Comparison of ENCODE assay signal across 24 cellular contexts in the genomic region with DNA sequence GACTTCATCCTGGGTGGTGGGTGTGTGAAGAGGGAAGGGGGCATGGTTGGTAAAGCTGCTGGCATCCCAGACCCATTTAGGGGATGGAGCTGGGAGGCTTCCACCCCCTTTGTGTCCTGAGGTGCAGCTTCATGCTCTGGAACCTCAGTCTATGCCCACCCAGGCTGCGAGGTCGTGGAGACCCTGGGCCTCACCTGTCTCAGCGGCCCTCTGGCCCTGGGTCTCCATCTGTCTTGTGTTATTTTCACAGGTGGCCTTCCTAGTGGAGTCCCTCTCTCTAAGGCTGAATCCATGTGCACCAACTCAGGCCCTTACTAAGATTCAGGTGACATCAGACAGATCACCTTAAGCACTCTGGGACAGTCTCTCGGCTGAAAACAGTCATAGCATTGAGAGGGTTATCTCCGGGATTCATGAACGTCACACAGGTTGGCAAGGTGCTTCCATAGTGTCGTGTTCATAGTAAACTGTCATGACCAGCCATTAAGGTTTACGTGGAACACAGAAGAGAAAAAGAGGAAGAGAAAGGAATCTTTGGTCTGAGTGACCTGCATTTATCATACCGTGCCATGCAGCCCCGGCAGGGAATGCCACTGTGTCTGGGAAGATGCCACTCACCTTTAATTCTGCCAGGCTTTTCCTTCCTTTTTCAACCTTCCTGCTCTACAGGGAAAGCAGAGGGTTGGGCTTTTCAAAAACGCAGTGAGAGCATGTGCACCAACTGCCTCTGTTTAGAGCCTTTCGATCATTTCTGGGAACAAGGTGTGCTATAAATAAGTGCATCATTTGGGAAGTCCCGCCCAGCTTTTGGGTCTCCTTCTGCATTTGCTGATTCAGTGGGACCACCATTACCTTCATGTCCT. TPM values are rescaled to one million over a fixed set of nuclear protein-coding genes. Genes with fewer than 3 reads are reported as not detected.
DNase-seq lines count a peak whose midpoint lies in the region; ATAC-seq, FAIRE-seq and TF ChIP-seq lines count a peak whose summit lies in the region.
"Had no signal": no experiment of that assay in that cellular context is flagged by ENCODE, and none has a peak within 500 bp of the region (broad histone marks: within the 10 kb centered on the region; RNA-seq: fewer than 3 reads in every experiment).

No MANE protein-coding gene starts in this region.

- peaks cover 30% of the 10 kb centered on the region for H3K36me3 ChIP-seq in OCI-LY1 (ENCODE audit: insufficient read depth, low read length)
- H3K36me3 ChIP-seq in osteoblast (ENCODE audit: insufficient read depth, low read length) = peaks cover 73% of the 10 kb centered on the region
- H3K36me3 ChIP-seq: spleen had no signal

- H3K27me3 Mint-ChIP-seq in T-helper 17 cell = peaks cover 98% of the 10 kb centered on the region

- no peaks in the 10 kb centered on the region for H3K9me2 ChIP-seq in OCI-LY1 (ENCODE audit: low read depth, low read length)

- ATAC-seq in activated CD4-positive, CD25-positive, alpha-beta regulatory T cell treated with anti-CD3 and anti-CD28 coated beads, Interleukin-2, amount 50 U/mL, for 24 hours = no peak
- no peak for ATAC-seq in T-helper 17 cell
- ATAC-seq: activated CD8-positive, alpha-beta memory T cell treated with anti-CD3 and anti-CD28 coated beads, Interleukin-2, amount 10 ng/mL, durations not matched to agents 7 days and 5 days had no signal

- H3K9me3 ChIP-seq in OCI-LY1 (ENCODE audit: low read length) (no peaks in the 10 kb centered on the region), osteoblast (ENCODE audit: low read depth, low read length) (no peaks in the 10 kb centered on the region), T-helper 17 cell (ENCODE audit: control insufficient read depth, low read length, poor library complexity, severe bottlenecking) (no peaks in the 10 kb centered on the region)
- H3K9me3 ChIP-seq: spleen, testis had no signal

- no peak for FAIRE-seq in GM12891 (lab: Jason Lieb, UNC)
- FAIRE-seq: endometrium had no signal

- H3K4me2 ChIP-seq in OCI-LY1 (ENCODE audit: low read length) (peak overlapping the region; percentile 70), osteoblast (ENCODE audit: insufficient read depth, low read length) (peak overlapping the region; percentile 99)

- H3K27ac Mint-ChIP-seq in T-helper 17 cell = no peak overlapping the region
- H3K27ac Mint-ChIP-seq: activated CD4-positive, alpha-beta T cell treated with anti-CD3 and anti-CD28 coated beads, Interleukin-2, amount 10 ng/mL, durations not matched to agents 7 days and 5 days; activated CD8-positive, alpha-beta memory T cell treated with anti-CD3 and anti-CD28 coated beads, Interleukin-2, amount 10 ng/mL, durations not matched to agents 7 days and 5 days; activated naive CD8-positive, alpha-beta T cell; brain had no signal

- H3K4me3 ChIP-seq in OCI-LY1 (ENCODE audit: low read depth, low read length, poor library complexity, severe bottlenecking) (peak overlapping the region; percentile 65), coronary artery (peak overlapping the region; percentile 90), osteoblast (ENCODE audit: insufficient read depth, low read length) (no peak overlapping the region)
- H3K4me3 ChIP-seq: spleen, testis had no signal

- peak overlapping the region; percentile 77; the same call in 1 of the 2 replicates for H3K9ac ChIP-seq in OCI-LY1 (ENCODE audit: low read length)

- peaks cover 4% of the 10 kb centered on the region for H3K36me3 Mint-ChIP-seq in T-helper 17 cell (ENCODE audit: low read depth)
- H3K36me3 Mint-ChIP-seq: activated CD8-positive, alpha-beta memory T cell treated with anti-CD3 and anti-CD28 coated beads, Interleukin-2, amount 10 ng/mL, durations not matched to agents 7 days and 5 days; activated naive CD8-positive, alpha-beta T cell; brain had no signal

- no peak for TF ChIP-seq CTCF in OCI-LY1 (IDR thresholded peaks at IDR 0.05; ENCODE audit: low read length)
- no peak for TF ChIP-seq CTCF in coronary artery (IDR thresholded peaks at IDR 0.05)
- TF ChIP-seq CTCF in osteoblast (IDR thresholded peaks at IDR 0.05; ENCODE audit: extremely low read depth, low read depth, low read length) = no peak

- DNase-seq in GM12891 (ENCODE audit: insufficient read length, low spot score) = no peak
- DNase-seq in coronary artery (ENCODE audit: low spot score) = no peak
- DNase-seq in osteoblast (ENCODE audit: insufficient read length, low spot score, missing footprints) = peak; percentile 57
- no peak for DNase-seq in occipital lobe (lab: John Stamatoyannopoulos, UW)
- DNase-seq in T-helper 17 cell = no peak
- DNase-seq: activated CD4-positive, alpha-beta T cell treated with anti-CD3 and anti-CD28 coated beads, Interleukin-2, amount 10 ng/mL, durations not matched to agents 7 days and 5 days; activated CD8-positive, alpha-beta memory T cell treated with anti-CD3 and anti-CD28 coated beads, Interleukin-2, amount 10 ng/mL, durations not matched to agents 7 days and 5 days; AML-193; glutamatergic neuron; left colon; NCI-H187; NCI-H82; OCI-M1; SHP77 treated with DMSO at 0.1 percent for 48 hours; spleen; stimulated activated CD4-positive, alpha-beta T cell treated with anti-CD3 and anti-CD28 coated beads, Interleukin-4, amount 100 ng/mL, for 1 hour; stimulated activated naive CD4-positive, alpha-beta T cell; T-helper 1 cell; testis had no signal

- H3K27me3 ChIP-seq in OCI-LY1 (ENCODE audit: insufficient read depth, low read length) (no peaks in the 10 kb centered on the region), osteoblast (ENCODE audit: insufficient read depth, low read length) (no peaks in the 10 kb centered on the region)
- H3K27me3 ChIP-seq: testis had no signal

- H3F3A ChIP-seq in OCI-LY1 (ENCODE audit: insufficient read depth, low read length) = 0 out of 2 replicates have a peak, but pooled peaks cover 3% of the 10 kb centered on the region

- H3K4me1 ChIP-seq in OCI-LY1 (ENCODE audit: insufficient read depth, low read length, severe bottlenecking) (peaks cover 72% of the 10 kb centered on the region), osteoblast (ENCODE audit: insufficient read depth, low read length) (peaks cover 29% of the 10 kb centered on the region)

- peak overlapping the region; percentile 29 for H3K27ac ChIP-seq in OCI-LY1 (ENCODE audit: low read depth, low read length, poor library complexity, severe bottlenecking)
- H3K27ac ChIP-seq in coronary artery = peak overlapping the region; percentile 98
- peak overlapping the region; percentile 96 for H3K27ac ChIP-seq in osteoblast (ENCODE audit: low read depth, low read length)
- H3K27ac ChIP-seq: spleen, testis had no signal

- H3K4me1 Mint-ChIP-seq in T-helper 17 cell = peaks cover 7% of the 10 kb centered on the region

- peaks cover 8% of the 10 kb centered on the region; the same call in 1 of the 2 replicates for H3K79me2 ChIP-seq in OCI-LY1 (ENCODE audit: insufficient read depth, low read length)
- H3K79me2 ChIP-seq in osteoblast (ENCODE audit: insufficient read depth, low read length) = peaks cover 100% of the 10 kb centered on the region

- no peak overlapping the region for H2AFZ ChIP-seq in OCI-LY1 (ENCODE audit: low read length)
- no peak overlapping the region for H2AFZ ChIP-seq in osteoblast (ENCODE audit: low read length)

- no peak for TF ChIP-seq POLR2A in GM12891 (IDR thresholded peaks at IDR 0.05; ENCODE audit: low read depth, low read length)

- no peak overlapping the region for H3K4me3 Mint-ChIP-seq in T-helper 17 cell
- H3K4me3 Mint-ChIP-seq: activated CD4-positive, alpha-beta T cell treated with anti-CD3 and anti-CD28 coated beads, Interleukin-2, amount 10 ng/mL, durations not matched to agents 7 days and 5 days; activated CD8-positive, alpha-beta memory T cell treated with anti-CD3 and anti-CD28 coated beads, Interleukin-2, amount 10 ng/mL, durations not matched to agents 7 days and 5 days; activated naive CD8-positive, alpha-beta T cell had no signal

- H4K20me1 ChIP-seq in OCI-LY1 (ENCODE audit: insufficient read depth, low read length) (no peaks in the 10 kb centered on the region), osteoblast (ENCODE audit: insufficient read depth, low read length) (peaks cover 3% of the 10 kb centered on the region)

TF ChIP-seq in GM12891, 5 proteins besides CTCF, POLR2A, EP300 and RAD21:
- TF ChIP-seq POLR2AphosphoS5 (IDR thresholded peaks at IDR 0.05; ENCODE audit: low read depth, low read length) (no peak), SPI1 (IDR thresholded peaks at IDR 0.05; ENCODE audit: low read depth, low read length) (0 out of 2 replicates have a peak, but pooled peaks have one; percentile 3), PAX5 (IDR thresholded peaks at IDR 0.05; ENCODE audit: insufficient read depth, low read length, severe bottlenecking) (no peak), POU2F2 (IDR thresholded peaks at IDR 0.05; ENCODE audit: low read depth, low read length) (no peak), TAF1 (IDR thresholded peaks at IDR 0.05; ENCODE audit: low read depth, low read length) (no peak)

RNA-seq across cellular contexts. Expression of gene FOXL1, which starts 4.5 kb away (rescaled TPM):
- polyA plus RNA-seq in GM12891 (2012; ENCODE audit: low read depth, missing spikeins) = not detected
- 2.5 and 3.2 TPM in 2 replicates for total RNA-seq in osteoblast
- 0.47 TPM for total RNA-seq in occipital lobe
- under 1 TPM in 1 of 2 donors, not detected in 1; 0.13 TPM for total RNA-seq in T-helper 17 cell
- total RNA-seq: activated CD4-positive, alpha-beta T cell treated with anti-CD3 and anti-CD28 coated beads, Interleukin-2, amount 10 ng/mL, durations not matched to agents 7 days and 5 days; activated CD8-positive, alpha-beta memory T cell treated with anti-CD3 and anti-CD28 coated beads, Interleukin-2, amount 10 ng/mL, durations not matched to agents 7 days and 5 days; spleen had no signal

RNA-seq across cellular contexts. Expression of gene FOXC2, which starts 7.2 kb away (rescaled TPM):
- not detected for polyA plus RNA-seq in GM12891 (2012; ENCODE audit: low read depth, missing spikeins)
- total RNA-seq in osteoblast (2.2 and 2.4 TPM in 2 replicates), occipital lobe (0.62 TPM), T-helper 17 cell (not detected)
- total RNA-seq: activated CD4-positive, alpha-beta T cell treated with anti-CD3 and anti-CD28 coated beads, Interleukin-2, amount 10 ng/mL, durations not matched to agents 7 days and 5 days; activated CD8-positive, alpha-beta memory T cell treated with anti-CD3 and anti-CD28 coated beads, Interleukin-2, amount 10 ng/mL, durations not matched to agents 7 days and 5 days; spleen had no signal

RNA-seq across cellular contexts. Expression of gene MTHFSD, which starts 18.8 kb away (rescaled TPM):
- polyA plus RNA-seq in GM12891 (2012; ENCODE audit: low read depth, missing spikeins) = 11.4 TPM
- 18.5 and 20.3 TPM in 2 replicates for total RNA-seq in osteoblast
- 10.3 TPM for total RNA-seq in occipital lobe
- 10 to 100 TPM; 10.8 to 13.1 TPM for total RNA-seq in T-helper 17 cell

Comparison
In these comparisons a context has a peak if more than half of its experiments do, and no peak if none do; other contexts are left out.
1. H3K27ac ChIP-seq: peak in every context shown above with its lines; median percentile 98 in coronary artery; 96 in osteoblast; 29 in OCI-LY1.